In genomic region chr3:32249184-32249782, GRCh38 we compare ENCODE assay signal across 13 cellular contexts. TPM values are rescaled to one million over a fixed set of nuclear protein-coding genes. Genes with fewer than 3 reads are reported as not detected.
DNase-seq lines count a peak whose midpoint lies in the region; ATAC-seq and TF ChIP-seq lines count a peak whose summit lies in the region.
"Had no signal": no experiment of that assay in that cellular context is flagged by ENCODE, and none has a peak within 500 bp of the region (broad histone marks: within the 10 kb centered on the region; RNA-seq: fewer than 3 reads in every experiment).

No MANE protein-coding gene starts in this region.

- ATAC-seq in activated naive CD4-positive, alpha-beta T cell treated with anti-CD3 and anti-CD28 coated beads, Interleukin-2, amount 50 U/mL, for 72 hours: peak; percentile 46 to 70
- ATAC-seq in SK-N-SH treated with all-trans-retinoic acid at 6 μM for 48 hours: peak; percentile 96
- ATAC-seq in stimulated activated naive CD8-positive, alpha-beta T cell treated with anti-CD3 and anti-CD28 coated beads, Interleukin-15, amount 100 ng/mL, for 72 hours: peak; percentile 65

- H3K27me3 ChIP-seq in fibroblast of lung (ENCODE audit: control insufficient read depth, insufficient read depth, low read length) (no peaks in the 10 kb centered on the region), Peyer's patch (no peaks in the 10 kb centered on the region)
- H3K27me3 ChIP-seq: BLaER1, heart left ventricle had no signal

- H3K4me3 Mint-ChIP-seq in activated naive CD4-positive, alpha-beta T cell treated with anti-CD3 and anti-CD28 coated beads, Interleukin-2, amount 10 ng/mL, durations not matched to agents 7 days and 5 days: no peak overlapping the region
- no peak overlapping the region for H3K4me3 Mint-ChIP-seq in stimulated activated naive CD8-positive, alpha-beta T cell treated with anti-CD3 and anti-CD28 coated beads, Interleukin-15, amount 100 ng/mL, for 72 hours
- H3K4me3 Mint-ChIP-seq: neural crest cell had no signal

- TF ChIP-seq POLR2A in Peyer's patch (IDR thresholded peaks at IDR 0.05): no peak

- CTCF ChIA-PET in activated naive CD4-positive, alpha-beta T cell treated with anti-CD3 and anti-CD28 coated beads, Interleukin-2, amount 10 ng/mL, durations not matched to agents 7 days and 5 days (lab: Charles Lee): interaction anchor here (1.2 kb wide), 1 partner anchor 9 kb away, joined by 3 read pairs; no protein-coding TSS in a partner anchor

- H3K27ac Mint-ChIP-seq in activated naive CD4-positive, alpha-beta T cell treated with anti-CD3 and anti-CD28 coated beads, Interleukin-2, amount 50 U/mL, for 72 hours: no peak overlapping the region
- no peak overlapping the region for H3K27ac Mint-ChIP-seq in activated naive CD4-positive, alpha-beta T cell treated with anti-CD3 and anti-CD28 coated beads, Interleukin-2, amount 10 ng/mL, durations not matched to agents 7 days and 5 days
- no peak overlapping the region for H3K27ac Mint-ChIP-seq in stimulated activated naive CD8-positive, alpha-beta T cell treated with anti-CD3 and anti-CD28 coated beads, Interleukin-15, amount 100 ng/mL, for 72 hours

- H4K20me1 ChIP-seq in fibroblast of lung (ENCODE audit: control insufficient read depth, extremely low read depth, insufficient read depth, low read length): no peaks in the 10 kb centered on the region

- H3K4me2 ChIP-seq in fibroblast of lung (ENCODE audit: extremely low read depth, insufficient read depth, low read length): no peak overlapping the region
- H3K4me2 ChIP-seq: BLaER1 had no signal

- no peak overlapping the region for H2AFZ ChIP-seq in fibroblast of lung (ENCODE audit: low read length)

- no peaks in the 10 kb centered on the region for H3K27me3 Mint-ChIP-seq in activated naive CD4-positive, alpha-beta T cell treated with anti-CD3 and anti-CD28 coated beads, Interleukin-2, amount 10 ng/mL, durations not matched to agents 7 days and 5 days
- H3K27me3 Mint-ChIP-seq in stimulated activated naive CD8-positive, alpha-beta T cell treated with anti-CD3 and anti-CD28 coated beads, Interleukin-15, amount 100 ng/mL, for 72 hours: no peaks in the 10 kb centered on the region

- H3K27ac ChIP-seq in fibroblast of lung (ENCODE audit: insufficient read depth, low read length): no peak overlapping the region
- H3K27ac ChIP-seq in Peyer's patch: no peak overlapping the region
- H3K27ac ChIP-seq: BLaER1, heart left ventricle had no signal

- no peaks in the 10 kb centered on the region for H3K4me1 ChIP-seq in fibroblast of lung (ENCODE audit: control insufficient read depth, extremely low read depth, insufficient read depth, low read length)
- H3K4me1 ChIP-seq in Peyer's patch: peaks cover 0 to 6% (median 0%) of the 10 kb centered on the region in 4 donors

- DNase-seq in activated naive CD4-positive, alpha-beta T cell treated with anti-CD3 and anti-CD28 coated beads, Interleukin-2, amount 50 U/mL, for 72 hours (ENCODE audit: low spot score in 2 of 2): no peak
- DNase-seq in activated naive CD4-positive, alpha-beta T cell treated with anti-CD3 and anti-CD28 coated beads, Interleukin-2, amount 10 ng/mL, durations not matched to agents 7 days and 5 days: no peak
- DNase-seq in fibroblast of lung (ENCODE audit: low read depth in 2 of 2) (peak; percentile 96), DMS79 (lab: John Stamatoyannopoulos, UW) (no peak), Peyer's patch (no peak), GOT3 (lab: John Stamatoyannopoulos, UW) (no peak)
- no peak for DNase-seq in stimulated activated naive CD8-positive, alpha-beta T cell treated with anti-CD3 and anti-CD28 coated beads, Interleukin-15, amount 100 ng/mL, for 72 hours
- DNase-seq: activated gamma-delta T cell, heart left ventricle, MM.1S had no signal

- TF ChIP-seq CTCF in fibroblast of lung (conservative IDR thresholded peaks at IDR 0.05 in 1 of 2, IDR thresholded peaks at IDR 0.05 in 1 of 2; ENCODE audit: low read depth in 1 of 2, low read length in 2 of 2) (no peak), Peyer's patch (IDR thresholded peaks at IDR 0.05) (no peak)

- no peak overlapping the region for H3K9ac ChIP-seq in fibroblast of lung (ENCODE audit: insufficient read depth, low read length)
- H3K9ac ChIP-seq: BLaER1 had no signal

- H3K79me2 ChIP-seq in fibroblast of lung (ENCODE audit: control insufficient read depth, insufficient read depth, low read length): no peaks in the 10 kb centered on the region

- H3K4me1 Mint-ChIP-seq in activated naive CD4-positive, alpha-beta T cell treated with anti-CD3 and anti-CD28 coated beads, Interleukin-2, amount 10 ng/mL, durations not matched to agents 7 days and 5 days: peaks cover 28% of the 10 kb centered on the region
- H3K4me1 Mint-ChIP-seq in stimulated activated naive CD8-positive, alpha-beta T cell treated with anti-CD3 and anti-CD28 coated beads, Interleukin-15, amount 100 ng/mL, for 72 hours: peaks cover 24% of the 10 kb centered on the region
- H3K4me1 Mint-ChIP-seq: neural crest cell had no signal

- no peaks in the 10 kb centered on the region for H3K36me3 ChIP-seq in fibroblast of lung (ENCODE audit: control insufficient read depth, insufficient read depth, low read length)
- H3K36me3 ChIP-seq in Peyer's patch: no peaks in the 10 kb centered on the region
- H3K36me3 ChIP-seq: heart left ventricle had no signal

- H3K9me3 ChIP-seq in fibroblast of lung (ENCODE audit: control insufficient read depth, insufficient read depth, low read depth, low read length) (no peaks in the 10 kb centered on the region), Peyer's patch (peaks cover 0 to 3% (median 0%) of the 10 kb centered on the region in 4 donors)

- peaks cover 0 to 21% of the 10 kb centered on the region in 2 donors for H3K36me3 Mint-ChIP-seq in activated naive CD4-positive, alpha-beta T cell treated with anti-CD3 and anti-CD28 coated beads, Interleukin-2, amount 50 U/mL, for 72 hours
- H3K36me3 Mint-ChIP-seq in activated naive CD4-positive, alpha-beta T cell treated with anti-CD3 and anti-CD28 coated beads, Interleukin-2, amount 10 ng/mL, durations not matched to agents 7 days and 5 days: peaks cover 9% of the 10 kb centered on the region

- H3K4me3 ChIP-seq in fibroblast of lung (replicated peaks in 1 of 4; ENCODE audit: control extremely low read depth in 1 of 4, insufficient read depth in 1 of 4, low read depth in 3 of 4, low read length in 4 of 4) (no peak overlapping the region), Peyer's patch (no peak overlapping the region)
- H3K4me3 ChIP-seq: BLaER1, heart left ventricle had no signal

- no peaks in the 10 kb centered on the region for H3K9me3 Mint-ChIP-seq in activated naive CD4-positive, alpha-beta T cell treated with anti-CD3 and anti-CD28 coated beads, Interleukin-2, amount 50 U/mL, for 72 hours
- H3K9me3 Mint-ChIP-seq in activated naive CD4-positive, alpha-beta T cell treated with anti-CD3 and anti-CD28 coated beads, Interleukin-2, amount 10 ng/mL, durations not matched to agents 7 days and 5 days: peaks cover 5% of the 10 kb centered on the region
- H3K9me3 Mint-ChIP-seq in stimulated activated naive CD8-positive, alpha-beta T cell treated with anti-CD3 and anti-CD28 coated beads, Interleukin-15, amount 100 ng/mL, for 72 hours: peaks cover 0 to 1% of the 10 kb centered on the region in 2 donors

TF ChIP-seq in SK-N-SH treated with all-trans-retinoic acid at 6 μM for 48 hours, 23 proteins besides CTCF, POLR2A, EP300 and RAD21:
- TF ChIP-seq ZC3H10 (CRISPR knock-in tag; IDR thresholded peaks at IDR 0.05) (no peak; the same call in 1 of the 2 replicates), ISL1 (CRISPR knock-in tag; IDR thresholded peaks at IDR 0.05) (peak; percentile 50), ARNTL (CRISPR knock-in tag; IDR thresholded peaks at IDR 0.05; ENCODE audit: borderline replicate concordance, low read depth) (no peak), ZNF8 (CRISPR knock-in tag; IDR thresholded peaks at IDR 0.05) (no peak), GLIS3 (CRISPR knock-in tag; IDR thresholded peaks at IDR 0.05) (no peak), ZNF565 (CRISPR knock-in tag; conservative IDR thresholded peaks at IDR 0.05; ENCODE audit: low read depth) (no peak), ZFP3 (CRISPR knock-in tag; IDR thresholded peaks at IDR 0.05) (peak; percentile 67), ESRRG (CRISPR knock-in tag; IDR thresholded peaks at IDR 0.05) (no peak)

RNA-seq across cellular contexts. Expression of gene CMTM8, which starts 10.8 kb away (rescaled TPM):
- total RNA-seq in activated naive CD4-positive, alpha-beta T cell treated with anti-CD3 and anti-CD28 coated beads, Interleukin-2, amount 50 U/mL, for 72 hours: 1 to 10 TPM; 7.8 to 9.5 TPM
- total RNA-seq in fibroblast of lung: under 0.01 and 0.26 TPM in 2 replicates
- 0.19 and 0.50 TPM in 2 replicates for polyA plus RNA-seq in fibroblast of lung
- polyA plus RNA-seq in fibroblast of lung (2012): 0.19 and 0.20 TPM in 2 replicates
- 0.22 TPM in 1 of 2 replicates, not detected in the other for polyA minus RNA-seq in fibroblast of lung (ENCODE audit: low replicate concordance)
- total RNA-seq in Peyer's patch: 10 to 100 TPM in 2 of 4 donors, 1 to 10 TPM in 1, not detected in 1; 7.1 to 16.5 (median 13.1) TPM

Comparison
In these comparisons a context has a peak if more than half of its experiments do, and no peak if none do; other contexts are left out.
1. DNase-seq: peak in fibroblast of lung (2 of 2); none in activated naive CD4-positive, alpha-beta T cell treated with anti-CD3 and anti-CD28 coated beads, Interleukin-2, amount 50 U/mL, for 72 hours (0 of 2), activated naive CD4-positive, alpha-beta T cell treated with anti-CD3 and anti-CD28 coated beads, Interleukin-2, amount 10 ng/mL, durations not matched to agents 7 days and 5 days (single experiment), stimulated activated naive CD8-positive, alpha-beta T cell treated with anti-CD3 and anti-CD28 coated beads, Interleukin-15, amount 100 ng/mL, for 72 hours (0 of 2), DMS79 (single experiment), Peyer's patch (0 of 3) and GOT3 (single experiment).
2. Peak in every context shown above with its lines, with median percentiles within 50 percentile points of each other: ATAC-seq.